10 cellular contexts compared by ENCODE assay signal in the genomic region with DNA sequence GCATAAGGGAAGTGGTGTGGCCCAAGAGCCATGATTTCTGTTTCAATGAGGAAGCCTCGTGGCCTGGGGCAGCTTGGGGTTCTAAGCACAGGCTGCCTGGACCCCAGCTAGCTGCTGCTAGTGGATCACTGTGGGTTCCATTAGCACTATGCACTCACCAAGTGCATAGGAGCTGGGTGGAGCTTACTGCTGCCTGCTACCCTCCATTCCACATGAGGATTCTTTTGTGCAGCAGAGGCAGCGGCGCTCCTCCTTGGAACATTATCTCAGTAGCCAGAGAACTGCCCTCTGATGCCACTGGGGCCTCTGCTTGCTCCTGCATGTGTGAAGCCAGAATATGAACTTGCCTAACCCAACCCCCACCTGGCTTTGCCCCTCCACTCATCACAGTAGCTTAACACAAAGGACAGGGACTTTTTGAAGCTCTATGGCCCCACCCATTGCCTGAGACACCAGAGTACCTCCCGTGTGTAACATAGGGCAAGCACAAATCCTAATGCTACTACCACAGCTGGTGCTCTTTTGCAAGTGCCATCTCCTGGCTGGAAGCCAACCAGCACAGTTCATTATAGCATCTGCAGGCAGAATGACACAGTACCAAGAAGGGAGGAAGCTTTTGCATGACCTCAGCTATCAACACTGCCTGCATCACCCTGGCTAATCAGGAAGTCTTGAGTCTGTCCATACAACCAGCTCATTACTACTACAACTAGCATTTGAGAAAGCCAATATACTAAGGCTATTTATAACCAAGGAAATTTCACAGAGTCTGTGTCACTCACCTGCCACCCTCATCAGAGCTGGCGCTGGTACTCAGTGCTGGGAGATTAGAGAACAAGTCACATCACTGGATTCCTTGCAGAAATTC.
DNase-seq lines count a peak whose midpoint lies in the region; ATAC-seq and TF ChIP-seq lines count a peak whose summit lies in the region.
"Had no signal": no experiment of that assay in that cellular context is flagged by ENCODE, and none has a peak within 500 bp of the region (broad histone marks: within the 10 kb centered on the region; RNA-seq: fewer than 3 reads in every experiment).

No MANE protein-coding gene starts in this region.

- H3K27me3 ChIP-seq in left ventricle myocardium inferior (ENCODE audit: low read depth) (no peaks in the 10 kb centered on the region), esophagus muscularis mucosa (no peaks in the 10 kb centered on the region), upper lobe of right lung (no peaks in the 10 kb centered on the region)
- H3K27me3 ChIP-seq: right lobe of liver, uterus had no signal

- no peak for TF ChIP-seq CTCF in left ventricle myocardium inferior (IDR thresholded peaks at IDR 0.05; ENCODE audit: borderline replicate concordance)
- TF ChIP-seq CTCF in fibroblast of pulmonary artery (IDR thresholded peaks at IDR 0.05; ENCODE audit: low read length, missing control alignments), result no peak
- no peak for TF ChIP-seq CTCF in esophagus muscularis mucosa (IDR thresholded peaks at IDR 0.05)
- TF ChIP-seq CTCF in upper lobe of right lung (IDR thresholded peaks at IDR 0.05), result no peak

- intact Hi-C loops in Right ventricle myocardium inferior (cut with DNase I) (no loop called here), left ventricle myocardium inferior (cut with micrococcal nuclease) (no loop called here), esophagus muscularis mucosa (cut with DNase I) (no loop called here), upper lobe of right lung (cut with DNase I) (no loop called here)

- ATAC-seq in Right ventricle myocardium inferior (peak; percentile 26), upper lobe of right lung (no peak)

- H3K4me3 ChIP-seq in left ventricle myocardium inferior, result no peak overlapping the region
- no peak overlapping the region for H3K4me3 ChIP-seq in fibroblast of pulmonary artery (replicated peaks; ENCODE audit: low read depth, low read length)
- H3K4me3 ChIP-seq in esophagus muscularis mucosa, result no peak overlapping the region
- H3K4me3 ChIP-seq in upper lobe of right lung, result no peak overlapping the region
- H3K4me3 ChIP-seq: right lobe of liver, uterus had no signal

- 75% methylated on average over 2 of the region's 5 CpGs for WGBS in esophagus muscularis mucosa

- DNase-seq in Right ventricle myocardium inferior (ENCODE audit: missing footprints) (peak; percentile 52), left ventricle myocardium inferior (no peak), NCI-H446 (lab: John Stamatoyannopoulos, UW) (peak; percentile 26 to 80), fibroblast of pulmonary artery (ENCODE audit: low read depth) (peak; percentile 16), esophagus muscularis mucosa (ENCODE audit: extremely low spot score) (no peak), upper lobe of right lung (no peak), HuH-7 (ENCODE audit: low spot score) (no peak)
- no peak for DNase-seq in stimulated activated CD4-positive, alpha-beta T cell treated with anti-CD3 and anti-CD28 coated beads, Interleukin-12 subunit alpha, Interleukin-12 subunit beta, amount 100 ng/mL, for 4 hours
- DNase-seq: uterus had no signal

- no peak for TF ChIP-seq EP300 in esophagus muscularis mucosa (IDR thresholded peaks at IDR 0.05)

- H3K9me3 ChIP-seq in left ventricle myocardium inferior (replicated peaks), result no peaks in the 10 kb centered on the region
- H3K9me3 ChIP-seq in esophagus muscularis mucosa, result no peaks in the 10 kb centered on the region
- no peaks in the 10 kb centered on the region for H3K9me3 ChIP-seq in upper lobe of right lung
- H3K9me3 ChIP-seq: right lobe of liver, uterus had no signal

- H3K36me3 ChIP-seq in left ventricle myocardium inferior (no peaks in the 10 kb centered on the region), esophagus muscularis mucosa (no peaks in the 10 kb centered on the region), upper lobe of right lung (no peaks in the 10 kb centered on the region)
- H3K36me3 ChIP-seq: right lobe of liver, uterus had no signal

- TF ChIP-seq POLR2A in esophagus muscularis mucosa (IDR thresholded peaks at IDR 0.05; ENCODE audit: low read depth), result no peak

- H3K4me1 ChIP-seq in left ventricle myocardium inferior, result peaks cover 4% of the 10 kb centered on the region
- no peaks in the 10 kb centered on the region for H3K4me1 ChIP-seq in esophagus muscularis mucosa
- H3K4me1 ChIP-seq in upper lobe of right lung, result no peaks in the 10 kb centered on the region
- H3K4me1 ChIP-seq: right lobe of liver, uterus had no signal

- H3K27ac ChIP-seq in left ventricle myocardium inferior (replicated peaks) (no peak overlapping the region), esophagus muscularis mucosa (replicated peaks in 1 of 4) (no peak overlapping the region), upper lobe of right lung (no peak overlapping the region)
- H3K27ac ChIP-seq: right lobe of liver, uterus had no signal

Comparison
In these comparisons a context has a peak if more than half of its experiments do, and no peak if none do; other contexts are left out.
1. DNase-seq: peak in Right ventricle myocardium inferior (single experiment), NCI-H446 (2 of 2) and fibroblast of pulmonary artery (single experiment); none in left ventricle myocardium inferior (single experiment), esophagus muscularis mucosa (single experiment), upper lobe of right lung (single experiment), HuH-7 (single experiment) and stimulated activated CD4-positive, alpha-beta T cell treated with anti-CD3 and anti-CD28 coated beads, Interleukin-12 subunit alpha, Interleukin-12 subunit beta, amount 100 ng/mL, for 4 hours (single experiment).